Comparison of ENCODE assay signal across 16 cellular contexts in the genomic region with DNA sequence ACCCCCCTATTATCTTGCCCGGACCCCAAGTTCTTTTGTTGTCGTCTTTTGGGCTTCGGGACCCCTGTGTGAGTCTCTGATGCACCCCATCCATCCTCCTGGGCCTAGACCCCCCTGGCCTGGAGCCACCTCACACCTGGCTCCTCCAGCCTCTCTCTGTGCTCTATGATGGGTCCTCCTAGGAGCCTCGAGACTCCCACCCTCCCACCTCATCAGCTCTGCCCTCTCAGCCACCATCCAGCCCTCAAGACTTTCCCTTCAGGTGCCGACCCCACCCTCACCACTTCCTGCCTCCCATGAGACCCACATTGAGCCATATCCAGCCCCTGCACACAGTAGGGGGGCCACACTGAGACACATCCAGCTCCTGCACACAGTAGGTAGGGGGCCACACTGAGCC. TPM values are rescaled to one million over a fixed set of nuclear protein-coding genes. Genes with fewer than 3 reads are reported as not detected.
DNase-seq lines count a peak whose midpoint lies in the region; ATAC-seq and TF ChIP-seq lines count a peak whose summit lies in the region.
"Had no signal": no experiment of that assay in that cellular context is flagged by ENCODE, and none has a peak within 500 bp of the region (broad histone marks: within the 10 kb centered on the region; RNA-seq: fewer than 3 reads in every experiment).

No MANE protein-coding gene starts in this region.

- H3K4me3 ChIP-seq in spleen = no peak overlapping the region
- H3K4me3 ChIP-seq: MG63 had no signal

- no peak overlapping the region for H3K27ac Mint-ChIP-seq in activated naive CD8-positive, alpha-beta T cell
- H3K27ac Mint-ChIP-seq in activated naive CD8-positive, alpha-beta T cell treated with anti-CD3 and anti-CD28 coated beads for 36 hours = no peak overlapping the region
- peak overlapping the region; percentile 69 to 91 for H3K27ac Mint-ChIP-seq in effector memory CD8-positive, alpha-beta T cell
- H3K27ac Mint-ChIP-seq: activated CD4-positive, alpha-beta T cell treated with anti-CD3 and anti-CD28 coated beads for 36 hours had no signal

- intact Hi-C loops in spleen (cut with DNase I; ENCODE audit: low total_unique reads) = no loop called here

- ATAC-seq in effector memory CD8-positive, alpha-beta T cell (replicated peaks) = no peak
- ATAC-seq: activated CD4-positive, alpha-beta T cell treated with anti-CD3 and anti-CD28 coated beads for 36 hours had no signal

- TF ChIP-seq CTCF in spleen (IDR thresholded peaks at IDR 0.05 in 8 of 11, conservative IDR thresholded peaks at IDR 0.05 in 3 of 11) = no peak

- no peak for TF ChIP-seq POLR2A in spleen (IDR thresholded peaks at IDR 0.05)

- 45 to 61% (median 49%) methylated on average over 5 of the region's 5 CpGs for WGBS in spleen, 5 donors

- DNase-seq in activated naive CD8-positive, alpha-beta T cell treated with anti-CD3 and anti-CD28 coated beads for 36 hours = no peak
- DNase-seq in effector memory CD8-positive, alpha-beta T cell = no peak
- DNase-seq in spleen (peak; percentile 42), NCI-H1417 treated with DMSO at 0.1 percent for 48 hours (lab: John Stamatoyannopoulos, UW) (no peak), NCI-H1105 (lab: John Stamatoyannopoulos, UW) (no peak), dermis blood vessel endothelial cell (no peak)
- DNase-seq: ACHN, mesendoderm, MG63, NCI-H187 treated with DMSO at 0.1 percent for 48 hours, NCI-H446, SIG-M5, T-helper 9 cell had no signal

- H3K36me3 ChIP-seq in KOPT-K1 (ENCODE audit: insufficient read depth, low read length) = no peaks in the 10 kb centered on the region
- H3K36me3 ChIP-seq in spleen = no peaks in the 10 kb centered on the region
- H3K36me3 ChIP-seq: MG63 had no signal

- H3K36me3 Mint-ChIP-seq in activated naive CD8-positive, alpha-beta T cell = no peaks in the 10 kb centered on the region
- no peaks in the 10 kb centered on the region for H3K36me3 Mint-ChIP-seq in activated naive CD8-positive, alpha-beta T cell treated with anti-CD3 and anti-CD28 coated beads for 36 hours
- no peaks in the 10 kb centered on the region for H3K36me3 Mint-ChIP-seq in effector memory CD8-positive, alpha-beta T cell (ENCODE audit: insufficient read depth)

- H3K9me3 Mint-ChIP-seq in activated naive CD8-positive, alpha-beta T cell (ENCODE audit: low read depth) = peaks cover 4% of the 10 kb centered on the region
- H3K9me3 Mint-ChIP-seq in activated naive CD8-positive, alpha-beta T cell treated with anti-CD3 and anti-CD28 coated beads for 36 hours = peaks cover 7% of the 10 kb centered on the region
- H3K9me3 Mint-ChIP-seq in effector memory CD8-positive, alpha-beta T cell = no peaks in the 10 kb centered on the region

- peaks cover 0 to 72% (median 42%) of the 10 kb centered on the region in 6 donors for H3K4me1 ChIP-seq in spleen

- H3K4me3 Mint-ChIP-seq in activated naive CD8-positive, alpha-beta T cell = peak overlapping the region; percentile 78
- H3K4me3 Mint-ChIP-seq in activated naive CD8-positive, alpha-beta T cell treated with anti-CD3 and anti-CD28 coated beads for 36 hours = no peak overlapping the region
- H3K4me3 Mint-ChIP-seq in effector memory CD8-positive, alpha-beta T cell = peak overlapping the region; percentile 75 to 81

- H3K9me3 ChIP-seq in KOPT-K1 (ENCODE audit: insufficient read depth, low read length, poor library complexity, severe bottlenecking) (peaks cover 13% of the 10 kb centered on the region), spleen (peaks cover 0 to 12% (median 7%) of the 10 kb centered on the region in 8 donors)
- H3K9me3 ChIP-seq: MG63 had no signal

- peaks cover 23% of the 10 kb centered on the region for H3K4me1 Mint-ChIP-seq in activated naive CD8-positive, alpha-beta T cell (ENCODE audit: low read depth)
- peaks cover 15% of the 10 kb centered on the region for H3K4me1 Mint-ChIP-seq in activated naive CD8-positive, alpha-beta T cell treated with anti-CD3 and anti-CD28 coated beads for 36 hours
- peaks cover 15 to 20% of the 10 kb centered on the region in 2 donors for H3K4me1 Mint-ChIP-seq in effector memory CD8-positive, alpha-beta T cell (ENCODE audit: low read depth in 2 of 2)

- H3K27me3 ChIP-seq in spleen (replicated peaks in 1 of 7) = no peaks in the 10 kb centered on the region
- H3K27me3 ChIP-seq: MG63 had no signal

- H3K27ac ChIP-seq in KOPT-K1 (ENCODE audit: low read depth, low read length, poor library complexity, severe bottlenecking) = peak overlapping the region; percentile 42
- peak overlapping the region in 1 of 8 donors; percentile 40 for H3K27ac ChIP-seq in spleen

- H3K27me3 Mint-ChIP-seq in activated naive CD8-positive, alpha-beta T cell = no peaks in the 10 kb centered on the region
- H3K27me3 Mint-ChIP-seq in activated naive CD8-positive, alpha-beta T cell treated with anti-CD3 and anti-CD28 coated beads for 36 hours = peaks cover 7% of the 10 kb centered on the region
- no peaks in the 10 kb centered on the region for H3K27me3 Mint-ChIP-seq in effector memory CD8-positive, alpha-beta T cell
- H3K27me3 Mint-ChIP-seq: activated CD4-positive, alpha-beta T cell treated with anti-CD3 and anti-CD28 coated beads for 36 hours had no signal

RNA-seq across cellular contexts. Expression of a gene that starts 8.7 kb away (rescaled TPM):
- total RNA-seq in activated naive CD8-positive, alpha-beta T cell treated with anti-CD3 and anti-CD28 coated beads for 36 hours = 10 to 100 TPM; 85.7 to 89.9 TPM
- 100 to 1,000 TPM; 161 to 240 (median 219) TPM for total RNA-seq in spleen
- 100 to 1,000 TPM; 103 to 190 (median 189) TPM for polyA plus RNA-seq in spleen
- 0.23 TPM in 1 of 2 replicates, not detected in the other for total RNA-seq in dermis blood vessel endothelial cell

RNA-seq across cellular contexts. Expression of a gene that starts 56.7 kb away (rescaled TPM):
- under 1 TPM; 0.45 to 0.54 TPM for total RNA-seq in activated naive CD8-positive, alpha-beta T cell treated with anti-CD3 and anti-CD28 coated beads for 36 hours
- total RNA-seq in spleen (10 to 100 TPM; 16.8 to 46.3 (median 23.1) TPM), dermis blood vessel endothelial cell (not detected in 2 replicates)
- polyA plus RNA-seq in spleen = 10 to 100 TPM in 2 of 3 donors, 1 to 10 TPM in 1; 9.2 to 22.0 (median 10.3) TPM

Comparison
In these comparisons a context has a peak if more than half of its experiments do, and no peak if none do; other contexts are left out.
1. H3K27ac Mint-ChIP-seq: peak in effector memory CD8-positive, alpha-beta T cell (2 of 2); none in activated naive CD8-positive, alpha-beta T cell (single experiment) and activated naive CD8-positive, alpha-beta T cell treated with anti-CD3 and anti-CD28 coated beads for 36 hours (single experiment).
2. RNA of a gene that starts 8.7 kb away (total RNA-seq): 161 to 240 TPM in spleen and 85.7 to 89.9 TPM in activated naive CD8-positive, alpha-beta T cell treated with anti-CD3 and anti-CD28 coated beads for 36 hours; 0.23 TPM in dermis blood vessel endothelial cell; every median in the first group is over 10 times any median in the second.
3. RNA of a gene that starts 56.7 kb away (total RNA-seq): 16.8 to 46.3 TPM in spleen; 0.45 to 0.54 TPM in activated naive CD8-positive, alpha-beta T cell treated with anti-CD3 and anti-CD28 coated beads for 36 hours and not detected in dermis blood vessel endothelial cell; every median in the first group is over 10 times any median in the second.